ENCODE assay signal across 23 cellular contexts in genomic region chr21:41830145-41830707, GRCh38.
"Had no signal": no experiment of that assay in that cellular context is flagged by ENCODE, and none has a peak within 500 bp of the region (broad histone marks: within the 10 kb centered on the region; RNA-seq: fewer than 3 reads in every experiment).

No MANE protein-coding gene starts in this region.

- H3K27me3 ChIP-seq: MG63, Peyer's patch, SJCRH30 had no signal

- H3K27ac ChIP-seq: Peyer's patch, SJCRH30 had no signal

- H3K36me3 ChIP-seq: SJCRH30 had no signal

- H3K4me3 ChIP-seq: MG63, Peyer's patch, SJCRH30 had no signal

- ATAC-seq: PC-3, Right ventricle myocardium inferior, SK-N-SH treated with all-trans-retinoic acid at 6 μM for 48 hours had no signal

- DNase-seq: Karpas-422, KG1, MG63, NCI-H1092, NCI-H1105 treated with DMSO at 0.1 percent for 48 hours, NCI-H1417 treated with DMSO at 0.1 percent for 48 hours, NCI-H146, NCI-H1694 treated with DMSO at 0.1 percent for 48 hours, NCI-H1930, NCI-H2081 treated with DMSO at 0.1 percent for 48 hours, NCI-H2171, NCI-H226, NCI-H446, NCI-H510A, NCI-H524 treated with DMSO at 0.1 percent for 48 hours, NCI-H69, NCI-H774, PC-3, SHP77 treated with DMSO at 0.1 percent for 48 hours, SJCRH30 had no signal

- H3K4me1 ChIP-seq: Peyer's patch, SJCRH30 had no signal

- H3K9me3 ChIP-seq: MG63, Peyer's patch, SJCRH30 had no signal
